In the genomic region with DNA sequence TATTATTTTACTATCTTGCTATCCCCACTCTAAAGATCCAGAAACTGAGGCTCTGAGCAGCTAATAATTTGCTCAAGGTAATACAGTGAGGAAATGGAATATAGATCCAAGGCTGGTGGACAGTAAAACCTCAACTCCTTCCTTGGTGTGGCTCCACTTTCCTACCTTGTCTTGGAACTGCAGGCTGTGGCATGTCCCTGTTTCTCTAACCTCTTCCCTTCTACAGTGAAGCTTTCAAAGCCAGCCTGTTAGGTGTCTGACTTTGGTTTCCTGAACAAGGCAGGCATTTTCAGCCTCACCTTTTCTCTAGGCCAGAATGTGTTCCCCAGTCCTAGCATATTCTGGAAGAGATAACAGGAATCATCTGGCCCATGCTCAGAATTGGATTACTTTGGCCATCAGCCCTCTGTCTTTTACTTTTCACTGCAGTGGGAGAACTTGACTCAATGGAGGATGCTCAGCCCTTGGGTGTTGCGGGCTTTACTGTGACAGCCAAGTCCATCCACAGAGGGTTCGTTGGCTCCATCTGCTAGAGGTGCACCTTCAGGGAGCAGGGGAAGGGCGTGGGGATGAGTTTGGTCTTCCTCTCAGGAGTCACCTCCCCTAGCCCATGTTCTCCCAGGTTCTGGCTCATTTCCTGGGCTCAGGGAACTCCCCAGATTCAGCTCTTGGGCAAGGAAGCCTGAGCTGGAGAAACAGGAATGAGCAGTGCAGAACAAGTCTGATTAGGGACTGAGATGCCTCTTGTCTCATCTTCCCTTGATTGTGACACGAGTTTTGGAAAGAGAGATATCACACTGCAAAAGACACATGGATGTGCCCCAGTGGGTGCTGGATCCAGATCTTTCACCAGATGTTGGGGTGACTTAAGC, we compare ENCODE assay signal across 14 cellular contexts. TPM values are rescaled to one million over a fixed set of nuclear protein-coding genes. Genes with fewer than 3 reads are reported as not detected.
A peak's percentile ranks its signal among the peaks of the same experiment; 100 is the strongest.
DNase-seq lines count a peak whose midpoint lies in the region; ATAC-seq and FAIRE-seq lines count a peak whose summit lies in the region.
"Had no signal": no experiment of that assay in that cellular context is flagged by ENCODE, and none has a peak within 500 bp of the region (broad histone marks: within the 10 kb centered on the region; RNA-seq: fewer than 3 reads in every experiment).

No MANE protein-coding gene starts in this region.

- FAIRE-seq in RCC 7860 (lab: Jason Lieb, UNC): no peak

- H3K9me3 Mint-ChIP-seq in activated CD4-positive, alpha-beta T cell treated with anti-CD3 and anti-CD28 coated beads, Interleukin-2, amount 10 ng/mL, durations not matched to agents 24 days and 14 days: no peaks in the 10 kb centered on the region
- no peaks in the 10 kb centered on the region for H3K9me3 Mint-ChIP-seq in activated CD4-positive, alpha-beta memory T cell treated with anti-CD3 and anti-CD28 coated beads, Interleukin-2, amount 10 ng/mL, durations not matched to agents 7 days and 5 days

- DNase-seq in activated CD4-positive, alpha-beta T cell treated with anti-CD3 and anti-CD28 coated beads, Interleukin-2, amount 10 ng/mL, durations not matched to agents 24 days and 14 days: no peak
- no peak for DNase-seq in activated CD4-positive, alpha-beta T cell treated with anti-CD3 and anti-CD28 coated beads, Interleukin-2, amount 50 U/mL, for 4 hours
- DNase-seq in activated CD4-positive, alpha-beta memory T cell treated with anti-CD3 and anti-CD28 coated beads, Interleukin-2, amount 10 ng/mL, durations not matched to agents 7 days and 5 days: no peak
- DNase-seq in RCC 7860 (ENCODE audit: low spot score) (no peak), NCI-H2196 treated with DMSO at 0.1 percent for 48 hours (lab: John Stamatoyannopoulos, UW; ENCODE audit: unreplicated experiment) (no peak), DMS153 (lab: John Stamatoyannopoulos, UW) (no peak)
- DNase-seq: body of pancreas; DMS53; kidney glomerular epithelial cell; NCI-H1930; NK-92 treated with Interleukin-12 subunit alpha and Interleukin-12 subunit beta, amount 100 ng/mL, for 24 hours had no signal

- peak overlapping the region; percentile 27 to 57 (median 49) for H3K4me3 ChIP-seq in skin epidermis
- H3K4me3 ChIP-seq: body of pancreas had no signal

- peaks cover 37% of the 10 kb centered on the region for H3K4me1 Mint-ChIP-seq in activated CD4-positive, alpha-beta T cell treated with anti-CD3 and anti-CD28 coated beads, Interleukin-2, amount 10 ng/mL, durations not matched to agents 24 days and 14 days
- peaks cover 39% of the 10 kb centered on the region for H3K4me1 Mint-ChIP-seq in activated CD4-positive, alpha-beta memory T cell treated with anti-CD3 and anti-CD28 coated beads, Interleukin-2, amount 10 ng/mL, durations not matched to agents 7 days and 5 days

- H3K36me3 Mint-ChIP-seq in activated CD4-positive, alpha-beta T cell treated with anti-CD3 and anti-CD28 coated beads, Interleukin-2, amount 10 ng/mL, durations not matched to agents 24 days and 14 days (ENCODE audit: low read depth): peaks cover 21% of the 10 kb centered on the region
- H3K36me3 Mint-ChIP-seq in activated CD4-positive, alpha-beta memory T cell treated with anti-CD3 and anti-CD28 coated beads, Interleukin-2, amount 10 ng/mL, durations not matched to agents 7 days and 5 days (ENCODE audit: low read depth): peaks cover 3% of the 10 kb centered on the region

- POLR2A ChIA-PET in activated CD4-positive, alpha-beta memory T cell treated with anti-CD3 and anti-CD28 coated beads, Interleukin-2, amount 10 ng/mL, durations not matched to agents 7 days and 5 days (lab: Charles Lee): interaction anchor here (1.1 kb wide), 1 partner anchor 270 kb away, joined by 3 read pairs; the partner anchor contains the start of gene THG1L

- CTCF ChIA-PET in activated CD4-positive, alpha-beta memory T cell treated with anti-CD3 and anti-CD28 coated beads, Interleukin-2, amount 10 ng/mL, durations not matched to agents 7 days and 5 days (lab: Charles Lee): interaction anchor here (1.7 to 3.1 kb wide), 4 partner anchors 10 to 282 kb away, joined by 5 to 18 read pairs (median 8); partner anchors contain the start of gene LSM11

- peaks cover 26% of the 10 kb centered on the region for H3K27me3 Mint-ChIP-seq in activated CD4-positive, alpha-beta T cell treated with anti-CD3 and anti-CD28 coated beads, Interleukin-2, amount 10 ng/mL, durations not matched to agents 24 days and 14 days
- peaks cover 25% of the 10 kb centered on the region for H3K27me3 Mint-ChIP-seq in activated CD4-positive, alpha-beta memory T cell treated with anti-CD3 and anti-CD28 coated beads, Interleukin-2, amount 10 ng/mL, durations not matched to agents 7 days and 5 days

- H3K27ac ChIP-seq in skin epidermis: peak overlapping the region; percentile 20 to 90 (median 81)
- H3K27ac ChIP-seq: body of pancreas, tibial nerve had no signal

- ATAC-seq in esophagus mucosa: peak; percentile 68

- H3K27ac Mint-ChIP-seq in activated CD4-positive, alpha-beta T cell treated with anti-CD3 and anti-CD28 coated beads, Interleukin-2, amount 10 ng/mL, durations not matched to agents 24 days and 14 days: no peak overlapping the region
- no peak overlapping the region for H3K27ac Mint-ChIP-seq in activated CD4-positive, alpha-beta memory T cell treated with anti-CD3 and anti-CD28 coated beads, Interleukin-2, amount 10 ng/mL, durations not matched to agents 7 days and 5 days

- peak overlapping the region; percentile 80 for H3K4me3 Mint-ChIP-seq in activated CD4-positive, alpha-beta T cell treated with anti-CD3 and anti-CD28 coated beads, Interleukin-2, amount 10 ng/mL, durations not matched to agents 24 days and 14 days
- H3K4me3 Mint-ChIP-seq in activated CD4-positive, alpha-beta memory T cell treated with anti-CD3 and anti-CD28 coated beads, Interleukin-2, amount 10 ng/mL, durations not matched to agents 7 days and 5 days: peak overlapping the region; percentile 36

- intact Hi-C loops in activated CD4-positive, alpha-beta T cell treated with anti-CD3 and anti-CD28 coated beads, Interleukin-2, amount 10 ng/mL, durations not matched to agents 24 days and 14 days (cut with micrococcal nuclease): loop anchor here (5.0 to 10.0 kb wide), 4 partner anchors 136 to 436 kb away; partner anchors contain the start of genes MED7 and THG1L

RNA-seq across cellular contexts. Expression of gene NIPAL4, which starts 1.1 kb away (rescaled TPM):
- total RNA-seq in activated CD4-positive, alpha-beta T cell treated with anti-CD3 and anti-CD28 coated beads, Interleukin-2, amount 10 ng/mL, durations not matched to agents 24 days and 14 days: 2.2 and 2.7 TPM in 2 replicates
- under 1 TPM; 0.05 to 0.10 TPM for total RNA-seq in activated CD4-positive, alpha-beta memory T cell treated with anti-CD3 and anti-CD28 coated beads, Interleukin-2, amount 10 ng/mL, durations not matched to agents 7 days and 5 days
- 31.2 TPM for total RNA-seq in esophagus mucosa
- total RNA-seq: body of pancreas had no signal
